Comparison of ENCODE assay signal across 17 cellular contexts in genomic region chr16:49786926-49787557, GRCh38.
DNase-seq lines count a peak whose midpoint lies in the region; ATAC-seq and TF ChIP-seq lines count a peak whose summit lies in the region.
"Had no signal": no experiment of that assay in that cellular context is flagged by ENCODE, and none has a peak within 500 bp of the region (broad histone marks: within the 10 kb centered on the region; RNA-seq: fewer than 3 reads in every experiment).

No MANE protein-coding gene starts in this region.

- H3K27ac Mint-ChIP-seq in brain (peak overlapping the region in 3 of 5 experiments; percentile 55 to 82 (median 81)), neural crest cell (ENCODE audit: unreplicated experiment) (peak overlapping the region; percentile 43)
- H3K27ac Mint-ChIP-seq: B cell; CD4-positive, alpha-beta T cell; GM23338 had no signal

- no peak overlapping the region for H3K4me3 Mint-ChIP-seq in brain
- no peak overlapping the region for H3K4me3 Mint-ChIP-seq in neural crest cell
- H3K4me3 Mint-ChIP-seq: B cell; CD4-positive, alpha-beta T cell; GM23338 had no signal

- H3K36me3 Mint-ChIP-seq in brain (peaks cover 27% of the 10 kb centered on the region), neural crest cell (ENCODE audit: low read depth) (no peaks in the 10 kb centered on the region)

- ATAC-seq in thoracic aorta (ENCODE audit: insufficient number of reproducible peaks, low FRiP score, low read depth) (no peak), left lobe of liver (no peak)
- ATAC-seq: GM12878, GM23338, HepG2 had no signal

- H3K4me1 Mint-ChIP-seq in brain (peaks cover 51% of the 10 kb centered on the region), neural crest cell (peaks cover 19% of the 10 kb centered on the region)
- H3K4me1 Mint-ChIP-seq: B cell had no signal

- H3K4me3 ChIP-seq in HEK293 (ENCODE audit: low read depth, low read length) (no peak overlapping the region), thoracic aorta (no peak overlapping the region), WERI-Rb-1 (ENCODE audit: low read depth, low read length) (no peak overlapping the region)
- H3K4me3 ChIP-seq: GM12878, GM23338 had no signal

- CTCF ChIA-PET in HEK293 (lab: Yijun Ruan, JAX), result interaction anchor here (0.7 kb wide), 1 partner anchor 71 kb away, joined by 3 read pairs; no protein-coding TSS in a partner anchor

- peaks cover 0 to 3% (median 0%) of the 10 kb centered on the region in 5 experiments for H3K9me3 Mint-ChIP-seq in brain
- no peaks in the 10 kb centered on the region for H3K9me3 Mint-ChIP-seq in neural crest cell
- H3K9me3 Mint-ChIP-seq: CD4-positive, alpha-beta T cell; GM23338 had no signal

- DNase-seq in neural crest cell (ENCODE audit: low read depth, low spot score), result no peak
- DNase-seq in thoracic aorta (ENCODE audit: low spot score), result no peak
- no peak for DNase-seq in WERI-Rb-1
- DNase-seq in activated gamma-delta T cell treated with Interleukin-2 at 50 U/mL for 16 hours, result no peak
- DNase-seq in NCI-H1092 (lab: John Stamatoyannopoulos, UW), result no peak
- no peak for DNase-seq in left lobe of liver (ENCODE audit: low spot score)
- DNase-seq: ACHN; Calu3; CD4-positive, alpha-beta T cell; DMS79; H7 had no signal

- H3K9me3 ChIP-seq in HEK293 (ENCODE audit: control insufficient read depth, insufficient read depth, low read depth, low read length) (no peaks in the 10 kb centered on the region), thoracic aorta (no peaks in the 10 kb centered on the region), WERI-Rb-1 (ENCODE audit: severe bottlenecking) (no peaks in the 10 kb centered on the region)

- H3K4me1 ChIP-seq in HEK293 (ENCODE audit: control insufficient read depth, insufficient read depth, low read length) (no peaks in the 10 kb centered on the region), thoracic aorta (ENCODE audit: control insufficient read depth in 1 of 2, low read depth in 2 of 2) (peaks cover 12 to 42% of the 10 kb centered on the region in 2 donors)

- no peaks in the 10 kb centered on the region for H3K36me3 ChIP-seq in HEK293 (ENCODE audit: control insufficient read depth in 2 of 2, insufficient read depth in 1 of 2, low read length in 2 of 2)
- no peaks in the 10 kb centered on the region for H3K36me3 ChIP-seq in thoracic aorta
- H3K36me3 ChIP-seq in WERI-Rb-1, result no peaks in the 10 kb centered on the region

- TF ChIP-seq CTCF in HEK293 (tag by site-specific recombination; IDR thresholded peaks at IDR 0.05) (no peak), brain (conservative IDR thresholded peaks at IDR 0.05) (no peak), neural crest cell (conservative IDR thresholded peaks at IDR 0.05) (no peak), thoracic aorta (IDR thresholded peaks at IDR 0.05) (no peak), WERI-Rb-1 (IDR thresholded peaks at IDR 0.05; ENCODE audit: low read depth, low read length) (no peak)

- peaks cover 2% of the 10 kb centered on the region for H3K27me3 Mint-ChIP-seq in brain
- H3K27me3 Mint-ChIP-seq in neural crest cell (ENCODE audit: low read depth), result no peaks in the 10 kb centered on the region
- H3K27me3 Mint-ChIP-seq: B cell; CD4-positive, alpha-beta T cell had no signal

- H3K27ac ChIP-seq in HEK293 (ENCODE audit: extremely low read depth, low read depth, low read length), result no peak overlapping the region
- H3K27ac ChIP-seq in thoracic aorta, result peak overlapping the region; percentile 60 to 87
- H3K27ac ChIP-seq in WERI-Rb-1, result no peak overlapping the region

- POLR2A ChIA-PET in HEK293 (lab: Yijun Ruan, JAX), result interaction anchor here (0.5 kb wide), 1 partner anchor 39 kb away, joined by 3 read pairs; no protein-coding TSS in a partner anchor

- no peaks in the 10 kb centered on the region for H3K27me3 ChIP-seq in thoracic aorta (replicated peaks; ENCODE audit: insufficient read depth)
- no peaks in the 10 kb centered on the region for H3K27me3 ChIP-seq in WERI-Rb-1 (ENCODE audit: insufficient read depth, low read depth, severe bottlenecking)

TF ChIP-seq in HEK293, 187 proteins besides CTCF, POLR2A, EP300 and RAD21:
- peak; percentile 68 for TF ChIP-seq EGR2 (tag by site-specific recombination; IDR thresholded peaks at IDR 0.05; ENCODE audit: low read depth)
- no peak for TF ChIP-seq ZNF121 (tag by site-specific recombination; IDR thresholded peaks at IDR 0.05)
- TF ChIP-seq ZFHX2 (tag by site-specific recombination; conservative IDR thresholded peaks at IDR 0.05), result 0 out of 2 replicates have a peak, but pooled peaks have one; percentile 9

Comparison
In these comparisons a context has a peak if more than half of its experiments do, and no peak if none do; other contexts are left out.
1. H3K27ac ChIP-seq: peak in thoracic aorta (2 of 2); none in HEK293 (single experiment) and WERI-Rb-1 (single experiment).